1 cellular context compared by ENCODE assay signal in the genomic region with DNA sequence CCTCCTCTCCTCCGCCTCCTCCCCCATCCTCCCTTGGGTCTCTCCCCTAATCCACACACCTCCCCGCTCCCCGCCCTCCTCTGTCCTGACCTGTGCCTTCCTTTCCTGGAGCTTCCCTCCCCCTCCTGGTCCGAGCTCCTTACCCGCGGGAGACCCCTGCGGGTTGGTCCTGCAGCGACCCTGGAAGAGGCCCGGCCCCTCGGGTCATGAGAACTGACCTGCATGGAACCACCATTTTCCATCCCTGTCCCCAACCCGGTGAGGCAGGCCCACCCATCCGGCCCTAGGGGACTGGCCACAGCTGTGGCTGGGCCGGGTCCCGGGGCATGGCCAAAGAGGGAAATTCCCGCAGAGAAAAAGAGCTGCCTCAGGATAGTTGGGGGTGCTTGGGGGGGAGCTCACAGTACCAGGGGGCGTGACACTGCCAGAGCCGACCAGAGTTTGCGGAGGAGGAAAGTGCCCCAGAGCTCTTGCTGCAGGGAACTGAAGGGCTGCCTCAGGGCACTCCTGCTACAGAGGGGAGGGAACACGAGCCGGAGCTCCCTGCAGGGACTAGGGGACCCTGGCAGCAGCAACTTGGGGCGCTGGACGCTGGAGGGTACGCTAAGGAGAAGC.
A peak's percentile ranks its signal among the peaks of the same experiment; 100 is the strongest.
TF ChIP-seq lines count a peak whose summit lies in the region.

No MANE protein-coding gene starts in this region.

TF ChIP-seq in HEK293, 187 proteins besides CTCF, POLR2A, EP300 and RAD21 (continued from another document and continues in another):
- TF ChIP-seq, protein P1, sequence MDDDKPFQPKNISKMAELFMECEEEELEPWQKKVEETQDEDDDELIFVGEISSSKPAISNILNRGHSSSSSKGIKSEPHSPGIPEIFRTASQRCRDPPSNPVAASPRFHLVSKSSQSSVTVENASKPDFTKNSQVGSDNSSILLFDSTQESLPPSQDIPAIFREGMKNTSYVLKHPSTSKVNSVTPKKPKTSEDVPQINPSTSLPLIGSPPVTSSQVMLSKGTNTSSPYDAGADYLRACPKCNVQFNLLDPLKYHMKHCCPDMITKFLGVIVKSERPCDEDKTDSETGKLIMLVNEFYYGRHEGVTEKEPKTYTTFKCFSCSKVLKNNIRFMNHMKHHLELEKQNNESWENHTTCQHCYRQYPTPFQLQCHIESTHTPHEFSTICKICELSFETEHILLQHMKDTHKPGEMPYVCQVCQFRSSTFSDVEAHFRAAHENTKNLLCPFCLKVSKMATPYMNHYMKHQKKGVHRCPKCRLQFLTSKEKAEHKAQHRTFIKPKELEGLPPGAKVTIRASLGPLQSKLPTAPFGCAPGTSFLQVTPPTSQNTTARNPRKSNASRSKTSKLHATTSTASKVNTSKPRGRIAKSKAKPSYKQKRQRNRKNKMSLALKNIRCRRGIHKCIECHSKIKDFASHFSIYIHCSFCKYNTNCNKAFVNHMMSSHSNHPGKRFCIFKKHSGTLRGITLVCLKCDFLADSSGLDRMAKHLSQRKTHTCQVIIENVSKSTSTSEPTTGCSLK (tag by site-specific recombination; IDR thresholded peaks at IDR 0.05): no peak
- TF ChIP-seq, protein P2, sequence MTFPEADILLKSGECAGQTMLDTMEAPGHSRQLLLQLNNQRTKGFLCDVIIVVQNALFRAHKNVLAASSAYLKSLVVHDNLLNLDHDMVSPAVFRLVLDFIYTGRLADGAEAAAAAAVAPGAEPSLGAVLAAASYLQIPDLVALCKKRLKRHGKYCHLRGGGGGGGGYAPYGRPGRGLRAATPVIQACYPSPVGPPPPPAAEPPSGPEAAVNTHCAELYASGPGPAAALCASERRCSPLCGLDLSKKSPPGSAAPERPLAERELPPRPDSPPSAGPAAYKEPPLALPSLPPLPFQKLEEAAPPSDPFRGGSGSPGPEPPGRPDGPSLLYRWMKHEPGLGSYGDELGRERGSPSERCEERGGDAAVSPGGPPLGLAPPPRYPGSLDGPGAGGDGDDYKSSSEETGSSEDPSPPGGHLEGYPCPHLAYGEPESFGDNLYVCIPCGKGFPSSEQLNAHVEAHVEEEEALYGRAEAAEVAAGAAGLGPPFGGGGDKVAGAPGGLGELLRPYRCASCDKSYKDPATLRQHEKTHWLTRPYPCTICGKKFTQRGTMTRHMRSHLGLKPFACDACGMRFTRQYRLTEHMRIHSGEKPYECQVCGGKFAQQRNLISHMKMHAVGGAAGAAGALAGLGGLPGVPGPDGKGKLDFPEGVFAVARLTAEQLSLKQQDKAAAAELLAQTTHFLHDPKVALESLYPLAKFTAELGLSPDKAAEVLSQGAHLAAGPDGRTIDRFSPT (tag by site-specific recombination; IDR thresholded peaks at IDR 0.05): 0 out of 2 replicates have a peak, but pooled peaks have one; percentile 39
- TF ChIP-seq ZNF366 (tag by site-specific recombination; conservative IDR thresholded peaks at IDR 0.05) (no peak; the same call in none of the 2 replicates), ZNF391 (tag by site-specific recombination; IDR thresholded peaks at IDR 0.05; ENCODE audit: borderline replicate concordance, low read depth) (no peak), ZFP3 (tag by site-specific recombination; IDR thresholded peaks at IDR 0.05; ENCODE audit: low read depth) (no peak), ZNF530 (tag by site-specific recombination; IDR thresholded peaks at IDR 0.05; ENCODE audit: low read depth) (no peak), ZNF701 (tag by site-specific recombination; IDR thresholded peaks at IDR 0.05) (no peak), PRDM1 (tag by site-specific recombination; IDR thresholded peaks at IDR 0.05) (no peak), ZNF560 (tag by site-specific recombination; IDR thresholded peaks at IDR 0.05; ENCODE audit: borderline replicate concordance) (no peak), EGR2 (tag by site-specific recombination; IDR thresholded peaks at IDR 0.05; ENCODE audit: low read depth) (peak; percentile 64; the same call in 1 of the 2 replicates), ZNF341 (tag by site-specific recombination; IDR thresholded peaks at IDR 0.05; ENCODE audit: low read depth) (peak; percentile 70), ZNF24 (tag by site-specific recombination; IDR thresholded peaks at IDR 0.05) (peak; percentile 51; the same call in 1 of the 2 replicates), SP7 (tag by site-specific recombination; IDR thresholded peaks at IDR 0.05) (no peak), ZBTB8A (tag by site-specific recombination; IDR thresholded peaks at IDR 0.05) (no peak), ZNF624 (tag by site-specific recombination; IDR thresholded peaks at IDR 0.05) (no peak), KLF10 (tag by site-specific recombination; IDR thresholded peaks at IDR 0.05) (no peak), ZNF501 (tag by site-specific recombination; IDR thresholded peaks at IDR 0.05) (no peak), ZNF830 (tag by site-specific recombination; IDR thresholded peaks at IDR 0.05; ENCODE audit: low read depth) (no peak), TCF7L2 (IDR thresholded peaks at IDR 0.05; ENCODE audit: borderline replicate concordance, low read depth, low read length) (no peak), YY1 (tag by site-specific recombination; IDR thresholded peaks at IDR 0.05) (no peak), ZNF48 (tag by site-specific recombination; IDR thresholded peaks at IDR 0.05) (no peak), ZNF426 (tag by site-specific recombination; IDR thresholded peaks at IDR 0.05) (no peak), ZNF184 (tag by site-specific recombination; IDR thresholded peaks at IDR 0.05) (no peak), ZSCAN30 (tag by site-specific recombination; IDR thresholded peaks at IDR 0.05) (no peak), ZNF433 (tag by site-specific recombination; IDR thresholded peaks at IDR 0.05; ENCODE audit: low read depth) (no peak)
- TF ChIP-seq, protein P3, sequence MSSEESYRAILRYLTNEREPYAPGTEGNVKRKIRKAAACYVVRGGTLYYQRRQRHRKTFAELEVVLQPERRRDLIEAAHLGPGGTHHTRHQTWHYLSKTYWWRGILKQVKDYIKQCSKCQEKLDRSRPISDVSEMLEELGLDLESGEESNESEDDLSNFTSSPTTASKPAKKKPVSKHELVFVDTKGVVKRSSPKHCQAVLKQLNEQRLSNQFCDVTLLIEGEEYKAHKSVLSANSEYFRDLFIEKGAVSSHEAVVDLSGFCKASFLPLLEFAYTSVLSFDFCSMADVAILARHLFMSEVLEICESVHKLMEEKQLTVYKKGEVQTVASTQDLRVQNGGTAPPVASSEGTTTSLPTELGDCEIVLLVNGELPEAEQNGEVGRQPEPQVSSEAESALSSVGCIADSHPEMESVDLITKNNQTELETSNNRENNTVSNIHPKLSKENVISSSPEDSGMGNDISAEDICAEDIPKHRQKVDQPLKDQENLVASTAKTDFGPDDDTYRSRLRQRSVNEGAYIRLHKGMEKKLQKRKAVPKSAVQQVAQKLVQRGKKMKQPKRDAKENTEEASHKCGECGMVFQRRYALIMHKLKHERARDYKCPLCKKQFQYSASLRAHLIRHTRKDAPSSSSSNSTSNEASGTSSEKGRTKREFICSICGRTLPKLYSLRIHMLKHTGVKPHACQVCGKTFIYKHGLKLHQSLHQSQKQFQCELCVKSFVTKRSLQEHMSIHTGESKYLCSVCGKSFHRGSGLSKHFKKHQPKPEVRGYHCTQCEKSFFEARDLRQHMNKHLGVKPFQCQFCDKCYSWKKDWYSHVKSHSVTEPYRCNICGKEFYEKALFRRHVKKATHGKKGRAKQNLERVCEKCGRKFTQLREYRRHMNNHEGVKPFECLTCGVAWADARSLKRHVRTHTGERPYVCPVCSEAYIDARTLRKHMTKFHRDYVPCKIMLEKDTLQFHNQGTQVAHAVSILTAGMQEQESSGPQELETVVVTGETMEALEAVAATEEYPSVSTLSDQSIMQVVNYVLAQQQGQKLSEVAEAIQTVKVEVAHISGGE (tag by site-specific recombination; conservative IDR thresholded peaks at IDR 0.05; ENCODE audit: low read depth): no peak
- TF ChIP-seq, protein P4, sequence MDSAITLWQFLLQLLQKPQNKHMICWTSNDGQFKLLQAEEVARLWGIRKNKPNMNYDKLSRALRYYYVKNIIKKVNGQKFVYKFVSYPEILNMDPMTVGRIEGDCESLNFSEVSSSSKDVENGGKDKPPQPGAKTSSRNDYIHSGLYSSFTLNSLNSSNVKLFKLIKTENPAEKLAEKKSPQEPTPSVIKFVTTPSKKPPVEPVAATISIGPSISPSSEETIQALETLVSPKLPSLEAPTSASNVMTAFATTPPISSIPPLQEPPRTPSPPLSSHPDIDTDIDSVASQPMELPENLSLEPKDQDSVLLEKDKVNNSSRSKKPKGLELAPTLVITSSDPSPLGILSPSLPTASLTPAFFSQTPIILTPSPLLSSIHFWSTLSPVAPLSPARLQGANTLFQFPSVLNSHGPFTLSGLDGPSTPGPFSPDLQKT (IDR thresholded peaks at IDR 0.05; ENCODE audit: borderline replicate concordance, low read depth, low read length): no peak
- TF ChIP-seq, protein P5, sequence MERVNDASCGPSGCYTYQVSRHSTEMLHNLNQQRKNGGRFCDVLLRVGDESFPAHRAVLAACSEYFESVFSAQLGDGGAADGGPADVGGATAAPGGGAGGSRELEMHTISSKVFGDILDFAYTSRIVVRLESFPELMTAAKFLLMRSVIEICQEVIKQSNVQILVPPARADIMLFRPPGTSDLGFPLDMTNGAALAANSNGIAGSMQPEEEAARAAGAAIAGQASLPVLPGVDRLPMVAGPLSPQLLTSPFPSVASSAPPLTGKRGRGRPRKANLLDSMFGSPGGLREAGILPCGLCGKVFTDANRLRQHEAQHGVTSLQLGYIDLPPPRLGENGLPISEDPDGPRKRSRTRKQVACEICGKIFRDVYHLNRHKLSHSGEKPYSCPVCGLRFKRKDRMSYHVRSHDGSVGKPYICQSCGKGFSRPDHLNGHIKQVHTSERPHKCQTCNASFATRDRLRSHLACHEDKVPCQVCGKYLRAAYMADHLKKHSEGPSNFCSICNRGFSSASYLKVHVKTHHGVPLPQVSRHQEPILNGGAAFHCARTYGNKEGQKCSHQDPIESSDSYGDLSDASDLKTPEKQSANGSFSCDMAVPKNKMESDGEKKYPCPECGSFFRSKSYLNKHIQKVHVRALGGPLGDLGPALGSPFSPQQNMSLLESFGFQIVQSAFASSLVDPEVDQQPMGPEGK (tag by site-specific recombination; IDR thresholded peaks at IDR 0.05): peak; percentile 77
- TF ChIP-seq, protein P6, sequence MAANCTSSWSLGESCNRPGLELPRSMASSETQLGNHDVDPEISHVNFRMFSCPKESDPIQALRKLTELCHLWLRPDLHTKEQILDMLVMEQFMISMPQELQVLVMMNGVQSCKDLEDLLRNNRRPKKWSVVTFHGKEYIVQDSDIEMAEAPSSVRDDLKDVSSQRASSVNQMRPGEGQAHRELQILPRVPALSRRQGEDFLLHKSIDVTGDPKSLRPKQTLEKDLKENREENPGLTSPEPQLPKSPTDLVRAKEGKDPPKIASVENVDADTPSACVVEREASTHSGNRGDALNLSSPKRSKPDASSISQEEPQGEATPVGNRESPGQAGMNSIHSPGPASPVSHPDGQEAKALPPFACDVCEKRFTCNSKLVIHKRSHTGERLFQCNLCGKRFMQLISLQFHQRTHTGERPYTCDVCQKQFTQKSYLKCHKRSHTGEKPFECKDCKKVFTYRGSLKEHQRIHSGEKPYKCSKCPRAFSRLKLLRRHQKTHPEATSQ (tag by site-specific recombination; IDR thresholded peaks at IDR 0.05): no peak
- TF ChIP-seq, protein P7, sequence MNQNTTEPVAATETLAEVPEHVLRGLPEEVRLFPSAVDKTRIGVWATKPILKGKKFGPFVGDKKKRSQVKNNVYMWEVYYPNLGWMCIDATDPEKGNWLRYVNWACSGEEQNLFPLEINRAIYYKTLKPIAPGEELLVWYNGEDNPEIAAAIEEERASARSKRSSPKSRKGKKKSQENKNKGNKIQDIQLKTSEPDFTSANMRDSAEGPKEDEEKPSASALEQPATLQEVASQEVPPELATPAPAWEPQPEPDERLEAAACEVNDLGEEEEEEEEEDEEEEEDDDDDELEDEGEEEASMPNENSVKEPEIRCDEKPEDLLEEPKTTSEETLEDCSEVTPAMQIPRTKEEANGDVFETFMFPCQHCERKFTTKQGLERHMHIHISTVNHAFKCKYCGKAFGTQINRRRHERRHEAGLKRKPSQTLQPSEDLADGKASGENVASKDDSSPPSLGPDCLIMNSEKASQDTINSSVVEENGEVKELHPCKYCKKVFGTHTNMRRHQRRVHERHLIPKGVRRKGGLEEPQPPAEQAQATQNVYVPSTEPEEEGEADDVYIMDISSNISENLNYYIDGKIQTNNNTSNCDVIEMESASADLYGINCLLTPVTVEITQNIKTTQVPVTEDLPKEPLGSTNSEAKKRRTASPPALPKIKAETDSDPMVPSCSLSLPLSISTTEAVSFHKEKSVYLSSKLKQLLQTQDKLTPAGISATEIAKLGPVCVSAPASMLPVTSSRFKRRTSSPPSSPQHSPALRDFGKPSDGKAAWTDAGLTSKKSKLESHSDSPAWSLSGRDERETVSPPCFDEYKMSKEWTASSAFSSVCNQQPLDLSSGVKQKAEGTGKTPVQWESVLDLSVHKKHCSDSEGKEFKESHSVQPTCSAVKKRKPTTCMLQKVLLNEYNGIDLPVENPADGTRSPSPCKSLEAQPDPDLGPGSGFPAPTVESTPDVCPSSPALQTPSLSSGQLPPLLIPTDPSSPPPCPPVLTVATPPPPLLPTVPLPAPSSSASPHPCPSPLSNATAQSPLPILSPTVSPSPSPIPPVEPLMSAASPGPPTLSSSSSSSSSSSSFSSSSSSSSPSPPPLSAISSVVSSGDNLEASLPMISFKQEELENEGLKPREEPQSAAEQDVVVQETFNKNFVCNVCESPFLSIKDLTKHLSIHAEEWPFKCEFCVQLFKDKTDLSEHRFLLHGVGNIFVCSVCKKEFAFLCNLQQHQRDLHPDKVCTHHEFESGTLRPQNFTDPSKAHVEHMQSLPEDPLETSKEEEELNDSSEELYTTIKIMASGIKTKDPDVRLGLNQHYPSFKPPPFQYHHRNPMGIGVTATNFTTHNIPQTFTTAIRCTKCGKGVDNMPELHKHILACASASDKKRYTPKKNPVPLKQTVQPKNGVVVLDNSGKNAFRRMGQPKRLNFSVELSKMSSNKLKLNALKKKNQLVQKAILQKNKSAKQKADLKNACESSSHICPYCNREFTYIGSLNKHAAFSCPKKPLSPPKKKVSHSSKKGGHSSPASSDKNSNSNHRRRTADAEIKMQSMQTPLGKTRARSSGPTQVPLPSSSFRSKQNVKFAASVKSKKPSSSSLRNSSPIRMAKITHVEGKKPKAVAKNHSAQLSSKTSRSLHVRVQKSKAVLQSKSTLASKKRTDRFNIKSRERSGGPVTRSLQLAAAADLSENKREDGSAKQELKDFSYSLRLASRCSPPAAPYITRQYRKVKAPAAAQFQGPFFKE (tag by site-specific recombination; IDR thresholded peaks at IDR 0.05; ENCODE audit: borderline replicate concordance): peak; percentile 43; the same call in 1 of the 2 replicates
